10 cellular contexts compared by ENCODE assay signal in the genomic region with DNA sequence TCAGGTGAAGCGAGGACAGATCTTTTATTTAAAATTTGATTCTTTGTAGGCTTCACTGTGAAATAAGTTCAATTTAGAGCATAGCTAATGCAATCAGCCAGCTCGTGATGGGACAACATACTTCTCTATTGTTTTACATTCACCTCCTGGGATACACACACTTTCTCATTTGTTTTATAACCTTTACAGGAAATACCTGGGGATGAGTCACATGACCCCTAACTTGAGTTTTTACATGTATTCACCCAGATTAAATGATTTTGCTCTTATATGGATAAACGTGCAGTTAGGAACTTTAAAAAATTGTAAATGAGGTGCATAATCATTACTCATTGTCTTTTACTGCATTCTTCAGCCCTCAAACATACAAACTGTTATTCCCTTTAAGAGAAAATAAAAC.
DNase-seq lines count a peak whose midpoint lies in the region; ATAC-seq, FAIRE-seq and TF ChIP-seq lines count a peak whose summit lies in the region.
"Had no signal": no experiment of that assay in that cellular context is flagged by ENCODE, and none has a peak within 500 bp of the region (broad histone marks: within the 10 kb centered on the region; RNA-seq: fewer than 3 reads in every experiment).

No MANE protein-coding gene starts in this region.

- no peak for ATAC-seq in WTC11
- no peak for ATAC-seq in stimulated activated naive B cell treated with anti-CD40 and anti-IgM and Interleukin-4, amounts not matched to agents 10 μg/mL and 1 μg/mL and 100 μg/mL, for 72 hours (replicated peaks)
- no peak for ATAC-seq in GM21528 (IDR thresholded peaks at IDR 0.05; ENCODE audit: low FRiP score, unreplicated experiment)

- WGBS in testis, 2 donors: 84 to 85% methylated on average over 3 of the region's 3 CpGs

- CTCF ChIA-PET in activated CD4-positive, alpha-beta memory T cell treated with anti-CD3 and anti-CD28 coated beads, Interleukin-2, amount 10 ng/mL, durations not matched to agents 7 days and 5 days (lab: Charles Lee): interaction anchor here (2.6 kb wide), 1 partner anchor 15 kb away, joined by 9 read pairs; no protein-coding TSS in a partner anchor
- CTCF ChIA-PET in activated CD4-positive, alpha-beta memory T cell treated with anti-CD3 and anti-CD28 coated beads for 36 hours (lab: Charles Lee): no interaction called here
- CTCF ChIA-PET in WTC11 (lab: Charles Lee): interaction anchor here (0.8 to 3.5 kb wide), 12 partner anchors 18 to 314 kb away, joined by 3 to 24 read pairs (median 5); partner anchors contain the start of gene NEDD4L

- H3K9me3 Mint-ChIP-seq in activated CD4-positive, alpha-beta memory T cell treated with anti-CD3 and anti-CD28 coated beads, Interleukin-2, amount 10 ng/mL, durations not matched to agents 7 days and 5 days: no peaks in the 10 kb centered on the region
- H3K9me3 Mint-ChIP-seq in activated CD4-positive, alpha-beta memory T cell treated with anti-CD3 and anti-CD28 coated beads for 36 hours: no peaks in the 10 kb centered on the region
- H3K9me3 Mint-ChIP-seq in WTC11: no peaks in the 10 kb centered on the region
- no peaks in the 10 kb centered on the region for H3K9me3 Mint-ChIP-seq in stimulated activated naive B cell treated with anti-CD40 and anti-IgM and Interleukin-4, amounts not matched to agents 10 μg/mL and 1 μg/mL and 100 μg/mL, for 72 hours

- intact Hi-C loops in activated CD4-positive, alpha-beta memory T cell treated with anti-CD3 and anti-CD28 coated beads for 36 hours (cut with micrococcal nuclease): loop anchor here (5.0 kb wide), 1 partner anchor 126 kb away; no protein-coding TSS in a partner anchor
- intact Hi-C loops in testis (cut with DNase I; ENCODE audit: low total_unique reads): no loop called here

- no peaks in the 10 kb centered on the region for H3K36me3 Mint-ChIP-seq in activated CD4-positive, alpha-beta memory T cell treated with anti-CD3 and anti-CD28 coated beads, Interleukin-2, amount 10 ng/mL, durations not matched to agents 7 days and 5 days (ENCODE audit: low read depth)
- no peaks in the 10 kb centered on the region for H3K36me3 Mint-ChIP-seq in activated CD4-positive, alpha-beta memory T cell treated with anti-CD3 and anti-CD28 coated beads for 36 hours
- H3K36me3 Mint-ChIP-seq in WTC11: no peaks in the 10 kb centered on the region
- H3K36me3 Mint-ChIP-seq in stimulated activated naive B cell treated with anti-CD40 and anti-IgM and Interleukin-4, amounts not matched to agents 10 μg/mL and 1 μg/mL and 100 μg/mL, for 72 hours: no peaks in the 10 kb centered on the region

- DNase-seq in activated CD4-positive, alpha-beta memory T cell treated with anti-CD3 and anti-CD28 coated beads, Interleukin-2, amount 10 ng/mL, durations not matched to agents 7 days and 5 days: no peak
- DNase-seq in activated CD4-positive, alpha-beta memory T cell treated with anti-CD3 and anti-CD28 coated beads for 36 hours: no peak
- DNase-seq in WTC11 (ENCODE audit: low spot score) (no peak), testis (no peak), HTR-8/SVneo (ENCODE audit: insufficient read length, low spot score) (no peak)
- DNase-seq in stimulated activated naive B cell treated with anti-CD40 and anti-IgM and Interleukin-4, amounts not matched to agents 10 μg/mL and 1 μg/mL and 100 μg/mL, for 72 hours: no peak
- DNase-seq: NCI-H1048, right cardiac atrium had no signal

- peaks cover 10% of the 10 kb centered on the region for H3K4me1 ChIP-seq in testis

- peaks cover 11% of the 10 kb centered on the region for H3K4me1 Mint-ChIP-seq in activated CD4-positive, alpha-beta memory T cell treated with anti-CD3 and anti-CD28 coated beads, Interleukin-2, amount 10 ng/mL, durations not matched to agents 7 days and 5 days
- peaks cover 21% of the 10 kb centered on the region for H3K4me1 Mint-ChIP-seq in activated CD4-positive, alpha-beta memory T cell treated with anti-CD3 and anti-CD28 coated beads for 36 hours (ENCODE audit: low read depth)
- peaks cover 68% of the 10 kb centered on the region for H3K4me1 Mint-ChIP-seq in WTC11
- H3K4me1 Mint-ChIP-seq in stimulated activated naive B cell treated with anti-CD40 and anti-IgM and Interleukin-4, amounts not matched to agents 10 μg/mL and 1 μg/mL and 100 μg/mL, for 72 hours: peaks cover 12 to 31% of the 10 kb centered on the region in 2 donors

- H3K4me3 ChIP-seq in iPS-11a (ENCODE audit: low read depth, low read length): peak overlapping the region; percentile 64
- no peak overlapping the region for H3K4me3 ChIP-seq in testis

- H3K27me3 ChIP-seq in testis: no peaks in the 10 kb centered on the region

- no peak overlapping the region for H3K27ac ChIP-seq in testis

- no peak for FAIRE-seq in HTR-8/SVneo (lab: Jason Lieb, UNC)

- POLR2A ChIA-PET in activated CD4-positive, alpha-beta memory T cell treated with anti-CD3 and anti-CD28 coated beads, Interleukin-2, amount 10 ng/mL, durations not matched to agents 7 days and 5 days (lab: Charles Lee): no interaction called here
- POLR2A ChIA-PET in activated CD4-positive, alpha-beta memory T cell treated with anti-CD3 and anti-CD28 coated beads for 36 hours (lab: Charles Lee): no interaction called here
- POLR2A ChIA-PET in WTC11 (lab: Charles Lee): interaction anchor here (0.6 to 1.3 kb wide), 2 partner anchors 50 to 298 kb away, joined by 3 read pairs; no protein-coding TSS in a partner anchor

- H3K9me3 ChIP-seq in testis: no peaks in the 10 kb centered on the region

- TF ChIP-seq CTCF in WTC11 (IDR thresholded peaks at IDR 0.05) (no peak), testis (IDR thresholded peaks at IDR 0.05) (no peak)

- H3K27ac Mint-ChIP-seq in activated CD4-positive, alpha-beta memory T cell treated with anti-CD3 and anti-CD28 coated beads, Interleukin-2, amount 10 ng/mL, durations not matched to agents 7 days and 5 days: no peak overlapping the region
- H3K27ac Mint-ChIP-seq in activated CD4-positive, alpha-beta memory T cell treated with anti-CD3 and anti-CD28 coated beads for 36 hours: no peak overlapping the region
- H3K27ac Mint-ChIP-seq in WTC11: peak overlapping the region; percentile 93
- H3K27ac Mint-ChIP-seq in stimulated activated naive B cell treated with anti-CD40 and anti-IgM and Interleukin-4, amounts not matched to agents 10 μg/mL and 1 μg/mL and 100 μg/mL, for 72 hours: no peak overlapping the region

- peaks cover 18% of the 10 kb centered on the region for H3K27me3 Mint-ChIP-seq in activated CD4-positive, alpha-beta memory T cell treated with anti-CD3 and anti-CD28 coated beads, Interleukin-2, amount 10 ng/mL, durations not matched to agents 7 days and 5 days
- peaks cover 14% of the 10 kb centered on the region for H3K27me3 Mint-ChIP-seq in activated CD4-positive, alpha-beta memory T cell treated with anti-CD3 and anti-CD28 coated beads for 36 hours
- H3K27me3 Mint-ChIP-seq in WTC11 (ENCODE audit: low read depth): no peaks in the 10 kb centered on the region
- peaks cover 5 to 31% of the 10 kb centered on the region in 2 donors for H3K27me3 Mint-ChIP-seq in stimulated activated naive B cell treated with anti-CD40 and anti-IgM and Interleukin-4, amounts not matched to agents 10 μg/mL and 1 μg/mL and 100 μg/mL, for 72 hours

- peak overlapping the region; percentile 70 for H3K4me3 Mint-ChIP-seq in activated CD4-positive, alpha-beta memory T cell treated with anti-CD3 and anti-CD28 coated beads, Interleukin-2, amount 10 ng/mL, durations not matched to agents 7 days and 5 days
- H3K4me3 Mint-ChIP-seq in activated CD4-positive, alpha-beta memory T cell treated with anti-CD3 and anti-CD28 coated beads for 36 hours: no peak overlapping the region
- H3K4me3 Mint-ChIP-seq in WTC11: peak overlapping the region; percentile 84
- H3K4me3 Mint-ChIP-seq in stimulated activated naive B cell treated with anti-CD40 and anti-IgM and Interleukin-4, amounts not matched to agents 10 μg/mL and 1 μg/mL and 100 μg/mL, for 72 hours: peak overlapping the region; percentile 86 to 88

- TF ChIP-seq POLR2A in testis (IDR thresholded peaks at IDR 0.05): no peak

- no peaks in the 10 kb centered on the region for H3K36me3 ChIP-seq in testis (ENCODE audit: low read depth, missing control alignments)

TF ChIP-seq in WTC11, 78 proteins besides CTCF, POLR2A, EP300 and RAD21 (continues in another document):
- TF ChIP-seq NR2C2 (CRISPR knock-in tag; IDR thresholded peaks at IDR 0.05): no peak
- TF ChIP-seq ZNF219 (CRISPR knock-in tag; IDR thresholded peaks at IDR 0.05; ENCODE audit: borderline replicate concordance): no peak
- TF ChIP-seq, protein P1, sequence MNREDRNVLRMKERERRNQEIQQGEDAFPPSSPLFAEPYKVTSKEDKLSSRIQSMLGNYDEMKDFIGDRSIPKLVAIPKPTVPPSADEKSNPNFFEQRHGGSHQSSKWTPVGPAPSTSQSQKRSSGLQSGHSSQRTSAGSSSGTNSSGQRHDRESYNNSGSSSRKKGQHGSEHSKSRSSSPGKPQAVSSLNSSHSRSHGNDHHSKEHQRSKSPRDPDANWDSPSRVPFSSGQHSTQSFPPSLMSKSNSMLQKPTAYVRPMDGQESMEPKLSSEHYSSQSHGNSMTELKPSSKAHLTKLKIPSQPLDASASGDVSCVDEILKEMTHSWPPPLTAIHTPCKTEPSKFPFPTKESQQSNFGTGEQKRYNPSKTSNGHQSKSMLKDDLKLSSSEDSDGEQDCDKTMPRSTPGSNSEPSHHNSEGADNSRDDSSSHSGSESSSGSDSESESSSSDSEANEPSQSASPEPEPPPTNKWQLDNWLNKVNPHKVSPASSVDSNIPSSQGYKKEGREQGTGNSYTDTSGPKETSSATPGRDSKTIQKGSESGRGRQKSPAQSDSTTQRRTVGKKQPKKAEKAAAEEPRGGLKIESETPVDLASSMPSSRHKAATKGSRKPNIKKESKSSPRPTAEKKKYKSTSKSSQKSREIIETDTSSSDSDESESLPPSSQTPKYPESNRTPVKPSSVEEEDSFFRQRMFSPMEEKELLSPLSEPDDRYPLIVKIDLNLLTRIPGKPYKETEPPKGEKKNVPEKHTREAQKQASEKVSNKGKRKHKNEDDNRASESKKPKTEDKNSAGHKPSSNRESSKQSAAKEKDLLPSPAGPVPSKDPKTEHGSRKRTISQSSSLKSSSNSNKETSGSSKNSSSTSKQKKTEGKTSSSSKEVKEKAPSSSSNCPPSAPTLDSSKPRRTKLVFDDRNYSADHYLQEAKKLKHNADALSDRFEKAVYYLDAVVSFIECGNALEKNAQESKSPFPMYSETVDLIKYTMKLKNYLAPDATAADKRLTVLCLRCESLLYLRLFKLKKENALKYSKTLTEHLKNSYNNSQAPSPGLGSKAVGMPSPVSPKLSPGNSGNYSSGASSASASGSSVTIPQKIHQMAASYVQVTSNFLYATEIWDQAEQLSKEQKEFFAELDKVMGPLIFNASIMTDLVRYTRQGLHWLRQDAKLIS (CRISPR knock-in tag; IDR thresholded peaks at IDR 0.05; ENCODE audit: borderline replicate concordance): no peak
- TF ChIP-seq, protein P2, sequence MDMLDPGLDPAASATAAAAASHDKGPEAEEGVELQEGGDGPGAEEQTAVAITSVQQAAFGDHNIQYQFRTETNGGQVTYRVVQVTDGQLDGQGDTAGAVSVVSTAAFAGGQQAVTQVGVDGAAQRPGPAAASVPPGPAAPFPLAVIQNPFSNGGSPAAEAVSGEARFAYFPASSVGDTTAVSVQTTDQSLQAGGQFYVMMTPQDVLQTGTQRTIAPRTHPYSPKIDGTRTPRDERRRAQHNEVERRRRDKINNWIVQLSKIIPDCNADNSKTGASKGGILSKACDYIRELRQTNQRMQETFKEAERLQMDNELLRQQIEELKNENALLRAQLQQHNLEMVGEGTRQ (CRISPR knock-in tag; IDR thresholded peaks at IDR 0.05): peak; percentile 69
- no peak for TF ChIP-seq ZNF121 (CRISPR knock-in tag; IDR thresholded peaks at IDR 0.05)
